Comparison of ENCODE assay signal across 8 cellular contexts in the genomic region with DNA sequence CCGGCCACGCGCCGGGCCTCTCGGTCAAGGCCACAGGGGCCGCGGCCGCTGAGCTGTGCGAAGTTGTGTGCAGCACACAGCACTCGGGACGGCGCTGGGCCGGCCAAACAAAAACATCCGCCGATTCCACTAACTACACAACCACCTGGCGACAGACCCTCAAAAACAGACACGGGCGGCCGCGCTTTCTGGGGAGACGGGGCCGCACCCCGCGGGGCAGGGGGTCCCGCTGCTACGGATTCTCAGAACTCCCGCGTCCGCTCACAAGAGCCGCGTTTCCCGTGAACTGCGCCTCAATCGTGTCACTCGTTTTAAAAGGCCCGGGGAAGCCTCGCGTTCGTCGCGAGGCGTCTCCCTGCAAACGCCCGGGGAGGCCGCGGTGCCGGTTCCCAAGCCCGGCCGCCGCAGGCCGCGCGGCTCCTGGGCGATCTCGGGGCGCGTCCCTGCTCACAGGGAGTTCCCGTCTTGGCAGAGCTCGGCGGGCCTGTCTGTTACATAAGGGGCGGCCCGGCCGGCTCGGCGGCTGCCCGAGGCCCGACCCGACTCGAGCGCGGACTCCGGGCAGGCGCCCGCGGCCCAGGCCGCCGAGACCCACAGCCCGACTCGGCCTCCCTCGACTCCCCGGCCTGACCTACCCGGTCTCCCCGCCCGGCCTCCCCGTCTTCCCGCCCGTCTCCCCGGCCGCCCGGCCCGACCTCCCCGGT. TPM values are rescaled to one million over a fixed set of nuclear protein-coding genes. Genes with fewer than 3 reads are reported as not detected.
DNase-seq lines count a peak whose midpoint lies in the region; ATAC-seq and TF ChIP-seq lines count a peak whose summit lies in the region.

No MANE protein-coding gene starts in this region.

- H3K9me3 Mint-ChIP-seq in activated CD4-positive, alpha-beta T cell treated with anti-CD3 and anti-CD28 coated beads, Interleukin-2, amount 10 ng/mL, durations not matched to agents 24 days and 14 days = peaks cover 3% of the 10 kb centered on the region

- H3K9me3 ChIP-seq in muscle layer of duodenum (ENCODE audit: control insufficient read depth in 1 of 2, low read length in 2 of 2) = peaks cover 0 to 7% of the 10 kb centered on the region in 2 donors

- peaks cover 12 to 48% of the 10 kb centered on the region in 2 donors for H3K4me1 ChIP-seq in muscle layer of duodenum (ENCODE audit: control insufficient read depth in 1 of 2, insufficient read depth in 2 of 2, low read length in 2 of 2)

- H3K4me3 ChIP-seq in BJ (ENCODE audit: low read depth, low read length) (peak overlapping the region; percentile 80), HFF-Myc (replicated peaks; ENCODE audit: low read depth, low read length) (peak overlapping the region; percentile 74), epithelial cell of proximal tubule (ENCODE audit: low read depth, low read length) (peak overlapping the region; percentile 84), muscle layer of duodenum (ENCODE audit: low read depth in 1 of 2, low read length in 2 of 2) (peak overlapping the region; percentile 72 to 82)

- peaks cover 42% of the 10 kb centered on the region for H3K4me1 Mint-ChIP-seq in activated CD4-positive, alpha-beta T cell treated with anti-CD3 and anti-CD28 coated beads, Interleukin-2, amount 10 ng/mL, durations not matched to agents 24 days and 14 days

- TF ChIP-seq CTCF in BJ (IDR thresholded peaks at IDR 0.05; ENCODE audit: insufficient read depth, low read depth, low read length) (no peak), HFF-Myc (IDR thresholded peaks at IDR 0.05; ENCODE audit: low read depth, low read length, missing control alignments) (no peak), epithelial cell of proximal tubule (conservative IDR thresholded peaks at IDR 0.05; ENCODE audit: low read depth, low read length) (no peak)

- no peaks in the 10 kb centered on the region for H3K27me3 ChIP-seq in BJ (ENCODE audit: control insufficient read depth, insufficient read depth, low read length)
- H3K27me3 ChIP-seq in muscle layer of duodenum (ENCODE audit: low read depth, low read length) = no peaks in the 10 kb centered on the region

- H3K36me3 ChIP-seq in BJ (ENCODE audit: control insufficient read depth, insufficient read depth, low read length) (peaks cover 10% of the 10 kb centered on the region), muscle layer of duodenum (ENCODE audit: control insufficient read depth in 1 of 2, insufficient read depth in 2 of 2, low read length in 2 of 2) (peaks cover 19 to 20% of the 10 kb centered on the region in 2 donors)

- peak overlapping the region; percentile 56 for H3K27ac ChIP-seq in muscle layer of duodenum (ENCODE audit: low read length)

- H3K4me3 Mint-ChIP-seq in activated CD4-positive, alpha-beta T cell treated with anti-CD3 and anti-CD28 coated beads, Interleukin-2, amount 10 ng/mL, durations not matched to agents 24 days and 14 days = peak overlapping the region; percentile 93

- intact Hi-C loops in activated CD4-positive, alpha-beta T cell treated with anti-CD3 and anti-CD28 coated beads, Interleukin-2, amount 10 ng/mL, durations not matched to agents 24 days and 14 days (cut with micrococcal nuclease) = loop anchor here (1.0 to 5.0 kb wide), 3 partner anchors 13 to 41 kb away; no protein-coding TSS in a partner anchor

- peaks cover 44% of the 10 kb centered on the region for H3K36me3 Mint-ChIP-seq in activated CD4-positive, alpha-beta T cell treated with anti-CD3 and anti-CD28 coated beads, Interleukin-2, amount 10 ng/mL, durations not matched to agents 24 days and 14 days (ENCODE audit: low read depth)

- DNase-seq in BJ (ENCODE audit: low read depth) = no peak
- no peak for DNase-seq in HFF-Myc (ENCODE audit: extremely low read depth, low read depth)
- DNase-seq in activated CD4-positive, alpha-beta T cell treated with anti-CD3 and anti-CD28 coated beads, Interleukin-2, amount 10 ng/mL, durations not matched to agents 24 days and 14 days = peak; percentile 84
- no peak for DNase-seq in epithelial cell of proximal tubule (ENCODE audit: low read depth)
- no peak for DNase-seq in COLO829 (ENCODE audit: low spot score)

- peaks cover 2% of the 10 kb centered on the region for H3K27me3 Mint-ChIP-seq in activated CD4-positive, alpha-beta T cell treated with anti-CD3 and anti-CD28 coated beads, Interleukin-2, amount 10 ng/mL, durations not matched to agents 24 days and 14 days

- CTCF ChIA-PET in BJ (lab: Yijun Ruan, JAX) = interaction anchor here (1.3 kb wide), 1 partner anchor 36 kb away, joined by 4 read pairs; no protein-coding TSS in a partner anchor

- POLR2A ChIA-PET in BJ (lab: Charles Lee) = interaction anchor here (0.6 kb wide), 1 partner anchor 136 kb away, joined by 3 read pairs; no protein-coding TSS in a partner anchor

- peak overlapping the region; percentile 89 for H3K27ac Mint-ChIP-seq in activated CD4-positive, alpha-beta T cell treated with anti-CD3 and anti-CD28 coated beads, Interleukin-2, amount 10 ng/mL, durations not matched to agents 24 days and 14 days

- ATAC-seq in HG03139 (IDR thresholded peaks at IDR 0.05; ENCODE audit: unreplicated experiment) = no peak
- ATAC-seq in GM21717 (IDR thresholded peaks at IDR 0.05; ENCODE audit: unreplicated experiment) = no peak

RNA-seq across cellular contexts. Expression of a gene that starts 0.9 kb away (rescaled TPM):
- polyA plus RNA-seq in BJ (2011; rRNA removed) = 3.1 and 4.6 TPM in 2 replicates
- polyA minus RNA-seq in BJ (2011; rRNA and poly(A)+ RNA removed) = 5.2 and 6.2 TPM in 2 replicates
- total RNA-seq in activated CD4-positive, alpha-beta T cell treated with anti-CD3 and anti-CD28 coated beads, Interleukin-2, amount 10 ng/mL, durations not matched to agents 24 days and 14 days = 36.2 and 43.2 TPM in 2 replicates
- total RNA-seq in epithelial cell of proximal tubule = 23.1 and 41.8 TPM in 2 replicates

RNA-seq across cellular contexts. Expression of a gene that starts 26.9 kb away (rescaled TPM):
- polyA plus RNA-seq in BJ (2011; rRNA removed) = 3.6 and 4.5 TPM in 2 replicates
- 5.6 and 6.5 TPM in 2 replicates for polyA minus RNA-seq in BJ (2011; rRNA and poly(A)+ RNA removed)
- total RNA-seq in activated CD4-positive, alpha-beta T cell treated with anti-CD3 and anti-CD28 coated beads, Interleukin-2, amount 10 ng/mL, durations not matched to agents 24 days and 14 days = 18.2 and 19.8 TPM in 2 replicates
- 14.5 and 15.4 TPM in 2 replicates for total RNA-seq in epithelial cell of proximal tubule
